In genomic region chr11:58060939-58061672, GRCh38 we compare ENCODE assay signal across 15 cellular contexts. TPM values are rescaled to one million over a fixed set of nuclear protein-coding genes. Genes with fewer than 3 reads are reported as not detected.
DNase-seq lines count a peak whose midpoint lies in the region; ATAC-seq and TF ChIP-seq lines count a peak whose summit lies in the region.
"Had no signal": no experiment of that assay in that cellular context is flagged by ENCODE, and none has a peak within 500 bp of the region (broad histone marks: within the 10 kb centered on the region; RNA-seq: fewer than 3 reads in every experiment).

No MANE protein-coding gene starts in this region.

- H3K27ac Mint-ChIP-seq in nephron, result peak overlapping the region; percentile 23 to 53 (median 39)
- H3K27ac Mint-ChIP-seq: activated naive CD4-positive, alpha-beta T cell treated with anti-CD3 and anti-CD28 coated beads for 36 hours had no signal

- peak; percentile 12 for DNase-seq in Caki2 (ENCODE audit: low read depth)
- peak; percentile 18 for DNase-seq in PC-3
- peak; percentile 60 for DNase-seq in esophagus muscularis mucosa (ENCODE audit: extremely low spot score)
- DNase-seq in NCI-H187 treated with DMSO at 0.1 percent for 48 hours (lab: John Stamatoyannopoulos, UW), result no peak
- no peak for DNase-seq in transverse colon
- DNase-seq in T-helper 9 cell, result no peak
- no peak for DNase-seq in substantia nigra (lab: John Stamatoyannopoulos, UW)
- DNase-seq: activated naive CD4-positive, alpha-beta T cell treated with anti-CD3 and anti-CD28 coated beads for 36 hours; C1 segment of cervical spinal cord; Karpas-422; stimulated activated CD4-positive, alpha-beta T cell treated with anti-CD3 and anti-CD28 coated beads, Interleukin-1b, Interleukin-23, amount 100 ng/mL, for 48 hours had no signal

- ATAC-seq in PC-3, result peak; percentile 43; the same call in 1 of the 2 replicates

- H3F3A ChIP-seq in PC-3 (ENCODE audit: low read length, unreplicated experiment), result no peaks in the 10 kb centered on the region

- H3K36me3 Mint-ChIP-seq in nephron (ENCODE audit: low read depth), result no peaks in the 10 kb centered on the region

- no peak overlapping the region for H3K4me3 ChIP-seq in PC-3 (ENCODE audit: low read length)
- no peak overlapping the region for H3K4me3 ChIP-seq in esophagus muscularis mucosa
- H3K4me3 ChIP-seq in transverse colon, result no peak overlapping the region

- H2AFZ ChIP-seq in PC-3 (ENCODE audit: low read length), result no peak overlapping the region
- H2AFZ ChIP-seq: parathyroid adenoma had no signal

- peaks cover 24% of the 10 kb centered on the region for H3K4me1 Mint-ChIP-seq in nephron

- intact Hi-C loops in PC-3 (cut with micrococcal nuclease) (no loop called here), esophagus muscularis mucosa (cut with DNase I) (no loop called here), transverse colon (cut with DNase I; ENCODE audit: low total_unique reads) (no loop called here)

- peak overlapping the region; percentile 12; the same call in 1 of the 2 replicates for H3K4me2 ChIP-seq in PC-3 (ENCODE audit: low read length)

- H3K27me3 Mint-ChIP-seq in nephron (ENCODE audit: low read depth), result peaks cover 6% of the 10 kb centered on the region

- no peaks in the 10 kb centered on the region for H3K9me3 Mint-ChIP-seq in nephron
- H3K9me3 Mint-ChIP-seq: activated naive CD4-positive, alpha-beta T cell treated with anti-CD3 and anti-CD28 coated beads for 36 hours had no signal

- WGBS in esophagus muscularis mucosa, result 71% methylated on average over 6 of the region's 6 CpGs
- 60 to 63% methylated on average over 3 to 6 of the region's 6 CpGs for WGBS in transverse colon (ENCODE audit: low coverage in 1 of 2), 2 donors

- POLR2A ChIA-PET in PC-3 (lab: Charles Lee; ENCODE audit: unreplicated experiment), result interaction anchor here (0.6 kb wide), 1 partner anchor 417 kb away, joined by 3 read pairs; no protein-coding TSS in a partner anchor

- TF ChIP-seq EP300 in esophagus muscularis mucosa (IDR thresholded peaks at IDR 0.05), result no peak
- TF ChIP-seq EP300 in transverse colon (IDR thresholded peaks at IDR 0.05; ENCODE audit: low read depth), result no peak

- no TSS peak for BruUV-seq in PC-3 (replicated peaks; lab: Mats Ljungman, UMichigan)

- H3K4me1 ChIP-seq in PC-3 (ENCODE audit: insufficient read depth, low read length) (peaks cover 22% of the 10 kb centered on the region), esophagus muscularis mucosa (peaks cover 9 to 22% (median 12%) of the 10 kb centered on the region in 4 donors), transverse colon (peaks cover 0 to 4% (median 0%) of the 10 kb centered on the region in 4 donors)
- H3K4me1 ChIP-seq: parathyroid adenoma had no signal

- H3K4me3 Mint-ChIP-seq in nephron, result no peak overlapping the region
- H3K4me3 Mint-ChIP-seq: activated naive CD4-positive, alpha-beta T cell treated with anti-CD3 and anti-CD28 coated beads for 36 hours had no signal

- H4K20me1 ChIP-seq in PC-3 (ENCODE audit: low read length), result no peaks in the 10 kb centered on the region

- H3K9me3 ChIP-seq in PC-3 (ENCODE audit: low read length) (no peaks in the 10 kb centered on the region), esophagus muscularis mucosa (no peaks in the 10 kb centered on the region), transverse colon (no peaks in the 10 kb centered on the region)

- no peaks in the 10 kb centered on the region for H3K79me2 ChIP-seq in PC-3 (ENCODE audit: low read length)
- H3K79me2 ChIP-seq: parathyroid adenoma had no signal

- TF ChIP-seq CTCF in PC-3 (conservative IDR thresholded peaks at IDR 0.05; ENCODE audit: low read depth, low read length) (0 out of 2 replicates have a peak, but pooled peaks have one; percentile 21), esophagus muscularis mucosa (IDR thresholded peaks at IDR 0.05) (no peak), nephron (IDR thresholded peaks at IDR 0.05; ENCODE audit: unreplicated experiment in 3 of 3) (peak in 1 of 3 experiments; percentile 25), transverse colon (IDR thresholded peaks at IDR 0.05) (peak in 1 of 5 experiments; percentile 4)

- no peaks in the 10 kb centered on the region for H3K9me2 ChIP-seq in PC-3 (replicated peaks; ENCODE audit: low read length)

- H3K36me3 ChIP-seq in PC-3 (ENCODE audit: low read depth, low read length), result no peaks in the 10 kb centered on the region
- no peaks in the 10 kb centered on the region for H3K36me3 ChIP-seq in esophagus muscularis mucosa
- H3K36me3 ChIP-seq in transverse colon, result no peaks in the 10 kb centered on the region

- H3K27me3 ChIP-seq in PC-3 (ENCODE audit: low read length), result peaks cover 13% of the 10 kb centered on the region; the same call in 1 of the 2 replicates
- no peaks in the 10 kb centered on the region for H3K27me3 ChIP-seq in esophagus muscularis mucosa
- no peaks in the 10 kb centered on the region for H3K27me3 ChIP-seq in transverse colon

- peak overlapping the region; percentile 14; the same call in 1 of the 2 replicates for H3K27ac ChIP-seq in PC-3 (ENCODE audit: low read length)
- H3K27ac ChIP-seq in esophagus muscularis mucosa (replicated peaks in 1 of 4), result no peak overlapping the region
- no peak overlapping the region for H3K27ac ChIP-seq in transverse colon
- no peak overlapping the region for H3K27ac ChIP-seq in substantia nigra (ENCODE audit: low read depth, low read length, poor library complexity, severe bottlenecking)
- H3K27ac ChIP-seq: parathyroid adenoma had no signal

- CTCF ChIA-PET in PC-3 (lab: Charles Lee), result no interaction called here

- in situ Hi-C loops in Caki2 (cut with HindIII; ENCODE audit: low pct_unique_long_range_greater_than_20kb, low sequenced_read_pairs), result no loop called here
- in situ Hi-C loops in transverse colon (cut with MboI; ENCODE audit: low pct_ligation_motif_present in 1 of 4, low pct_unique_long_range_greater_than_20kb in 1 of 4, low sequenced_read_pairs in 3 of 4), result no loop called here

- no peak for TF ChIP-seq POLR2A in esophagus muscularis mucosa (IDR thresholded peaks at IDR 0.05; ENCODE audit: low read depth)
- TF ChIP-seq POLR2A in transverse colon (IDR thresholded peaks at IDR 0.05), result no peak

- H3K9ac ChIP-seq in PC-3 (ENCODE audit: low read length), result no peak overlapping the region
- H3K9ac ChIP-seq: parathyroid adenoma had no signal

RNA-seq across cellular contexts. Expression of gene OR6Q1, which starts 30.4 kb away (rescaled TPM):
- total RNA-seq in Caki2 (2014; rRNA removed; shearing (Covaris generic); ENCODE audit: low replicate concordance), result not detected in 2 replicates
- total RNA-seq in PC-3 (2014; rRNA removed), result not detected in 2 replicates
- not detected for total RNA-seq in esophagus muscularis mucosa
- not detected for total RNA-seq in transverse colon
- total RNA-seq: activated naive CD4-positive, alpha-beta T cell treated with anti-CD3 and anti-CD28 coated beads for 36 hours; glomerular endothelial cell; lower leg skin had no signal

RNA-seq across cellular contexts. Expression of gene OR9Q1, which starts 37.4 kb away (rescaled TPM):
- not detected in 2 replicates for total RNA-seq in Caki2 (2014; rRNA removed; shearing (Covaris generic); ENCODE audit: low replicate concordance)
- not detected in 2 replicates for total RNA-seq in PC-3 (2014; rRNA removed)
- not detected for total RNA-seq in esophagus muscularis mucosa
- total RNA-seq in transverse colon, result not detected
- total RNA-seq: activated naive CD4-positive, alpha-beta T cell treated with anti-CD3 and anti-CD28 coated beads for 36 hours; glomerular endothelial cell; lower leg skin had no signal

Comparison
In these comparisons a context has a peak if more than half of its experiments do, and no peak if none do; other contexts are left out.
1. DNase-seq: peak in Caki2 (single experiment), PC-3 (single experiment) and esophagus muscularis mucosa (single experiment); none in NCI-H187 treated with DMSO at 0.1 percent for 48 hours (single experiment), transverse colon (single experiment), T-helper 9 cell (single experiment) and substantia nigra (0 of 49).